In the genomic region with DNA sequence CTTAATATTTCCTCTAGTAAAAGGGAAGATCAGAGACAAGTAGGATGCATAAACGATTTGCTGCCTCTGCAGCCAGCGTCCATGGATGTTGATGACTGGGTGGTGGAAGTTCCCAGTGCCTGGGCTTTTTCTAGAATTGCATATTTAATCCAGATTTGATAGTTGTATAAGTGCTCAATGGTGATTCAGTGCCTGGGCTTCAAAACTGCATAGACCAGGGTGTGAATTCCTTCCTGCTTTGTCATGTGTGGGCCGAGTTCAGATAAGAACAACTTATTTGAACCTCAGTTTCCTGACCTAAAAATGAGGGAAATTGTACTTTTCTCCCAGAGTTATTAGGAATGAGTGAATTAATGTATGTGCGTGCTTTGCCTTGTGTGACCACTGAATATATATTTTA, we compare ENCODE assay signal across 11 cellular contexts.
DNase-seq lines count a peak whose midpoint lies in the region; ATAC-seq and TF ChIP-seq lines count a peak whose summit lies in the region.
"Had no signal": no experiment of that assay in that cellular context is flagged by ENCODE, and none has a peak within 500 bp of the region (broad histone marks: within the 10 kb centered on the region; RNA-seq: fewer than 3 reads in every experiment).

No MANE protein-coding gene starts in this region.

- H3K4me2 ChIP-seq in skeletal muscle satellite cell (ENCODE audit: low read length) = peak overlapping the region; percentile 30

- no peaks in the 10 kb centered on the region for H3K27me3 Mint-ChIP-seq in activated CD8-positive, alpha-beta T cell treated with anti-CD3 and anti-CD28 coated beads, Interleukin-2, amount 10 ng/mL, durations not matched to agents 7 days and 5 days (ENCODE audit: low read depth)
- H3K27me3 Mint-ChIP-seq in activated T-helper 2 cell treated with anti-CD3 and anti-CD28 coated beads, Interferon-gamma antibody, Interleukin-2, Interleukin-4, amounts not matched to agents 10 μg/mL and 5 μg/mL and 100 μg/mL, durations not matched to agents 14 hours and 24 hours and 36 hours (ENCODE audit: low read depth) = no peaks in the 10 kb centered on the region
- H3K27me3 Mint-ChIP-seq: activated naive CD8-positive, alpha-beta T cell treated with anti-CD3 and anti-CD28 coated beads, Interleukin-2, amount 10 ng/mL, durations not matched to agents 7 days and 5 days; progenitor cell of endocrine pancreas had no signal

- peaks cover 34% of the 10 kb centered on the region for H3K4me1 ChIP-seq in foreskin keratinocyte
- peaks cover 42% of the 10 kb centered on the region for H3K4me1 ChIP-seq in skeletal muscle satellite cell (ENCODE audit: control insufficient read depth, insufficient read depth, low read length)

- H3K9me3 Mint-ChIP-seq in activated CD8-positive, alpha-beta T cell treated with anti-CD3 and anti-CD28 coated beads, Interleukin-2, amount 10 ng/mL, durations not matched to agents 7 days and 5 days (ENCODE audit: insufficient read depth) = no peaks in the 10 kb centered on the region
- no peaks in the 10 kb centered on the region for H3K9me3 Mint-ChIP-seq in activated T-helper 2 cell treated with anti-CD3 and anti-CD28 coated beads, Interferon-gamma antibody, Interleukin-2, Interleukin-4, amounts not matched to agents 10 μg/mL and 5 μg/mL and 100 μg/mL, durations not matched to agents 14 hours and 24 hours and 36 hours
- H3K9me3 Mint-ChIP-seq: activated naive CD8-positive, alpha-beta T cell treated with anti-CD3 and anti-CD28 coated beads, Interleukin-2, amount 10 ng/mL, durations not matched to agents 7 days and 5 days; WTC11 had no signal

- no peak overlapping the region for H3K27ac Mint-ChIP-seq in activated CD8-positive, alpha-beta T cell treated with anti-CD3 and anti-CD28 coated beads, Interleukin-2, amount 10 ng/mL, durations not matched to agents 7 days and 5 days
- no peak overlapping the region for H3K27ac Mint-ChIP-seq in activated T-helper 2 cell treated with anti-CD3 and anti-CD28 coated beads, Interferon-gamma antibody, Interleukin-2, Interleukin-4, amounts not matched to agents 10 μg/mL and 5 μg/mL and 100 μg/mL, durations not matched to agents 14 hours and 24 hours and 36 hours
- H3K27ac Mint-ChIP-seq: activated naive CD8-positive, alpha-beta T cell treated with anti-CD3 and anti-CD28 coated beads, Interleukin-2, amount 10 ng/mL, durations not matched to agents 7 days and 5 days; progenitor cell of endocrine pancreas; WTC11 had no signal

- no peaks in the 10 kb centered on the region for H3K9me3 ChIP-seq in skeletal muscle satellite cell (replicated peaks; ENCODE audit: low read length)

- no peak overlapping the region for H3K4me3 Mint-ChIP-seq in activated CD8-positive, alpha-beta T cell treated with anti-CD3 and anti-CD28 coated beads, Interleukin-2, amount 10 ng/mL, durations not matched to agents 7 days and 5 days
- H3K4me3 Mint-ChIP-seq in activated T-helper 2 cell treated with anti-CD3 and anti-CD28 coated beads, Interferon-gamma antibody, Interleukin-2, Interleukin-4, amounts not matched to agents 10 μg/mL and 5 μg/mL and 100 μg/mL, durations not matched to agents 14 hours and 24 hours and 36 hours (ENCODE audit: low read depth) = no peak overlapping the region
- H3K4me3 Mint-ChIP-seq: activated naive CD8-positive, alpha-beta T cell treated with anti-CD3 and anti-CD28 coated beads, Interleukin-2, amount 10 ng/mL, durations not matched to agents 7 days and 5 days; WTC11 had no signal

- peaks cover 4% of the 10 kb centered on the region for H3K4me1 Mint-ChIP-seq in activated CD8-positive, alpha-beta T cell treated with anti-CD3 and anti-CD28 coated beads, Interleukin-2, amount 10 ng/mL, durations not matched to agents 7 days and 5 days (ENCODE audit: low read depth)
- peaks cover 1% of the 10 kb centered on the region for H3K4me1 Mint-ChIP-seq in activated T-helper 2 cell treated with anti-CD3 and anti-CD28 coated beads, Interferon-gamma antibody, Interleukin-2, Interleukin-4, amounts not matched to agents 10 μg/mL and 5 μg/mL and 100 μg/mL, durations not matched to agents 14 hours and 24 hours and 36 hours (ENCODE audit: low read depth)

- H3K36me3 Mint-ChIP-seq in activated CD8-positive, alpha-beta T cell treated with anti-CD3 and anti-CD28 coated beads, Interleukin-2, amount 10 ng/mL, durations not matched to agents 7 days and 5 days (ENCODE audit: low read depth) = no peaks in the 10 kb centered on the region
- no peaks in the 10 kb centered on the region for H3K36me3 Mint-ChIP-seq in activated T-helper 2 cell treated with anti-CD3 and anti-CD28 coated beads, Interferon-gamma antibody, Interleukin-2, Interleukin-4, amounts not matched to agents 10 μg/mL and 5 μg/mL and 100 μg/mL, durations not matched to agents 14 hours and 24 hours and 36 hours (ENCODE audit: low read depth)
- H3K36me3 Mint-ChIP-seq: activated naive CD8-positive, alpha-beta T cell treated with anti-CD3 and anti-CD28 coated beads, Interleukin-2, amount 10 ng/mL, durations not matched to agents 7 days and 5 days; WTC11 had no signal

- CTCF ChIA-PET in activated CD8-positive, alpha-beta T cell treated with anti-CD3 and anti-CD28 coated beads, Interleukin-2, amount 10 ng/mL, durations not matched to agents 7 days and 5 days (lab: Charles Lee) = interaction anchor here (1.5 to 3.2 kb wide), 2 partner anchors 9 to 13 kb away, joined by 4 to 24 read pairs; no protein-coding TSS in a partner anchor

- H3K9ac ChIP-seq in skeletal muscle satellite cell (ENCODE audit: low read depth, low read length) = peak overlapping the region; percentile 57

- ATAC-seq in foreskin keratinocyte (peak; percentile 81), HG03354 (IDR thresholded peaks at IDR 0.05; ENCODE audit: poor library complexity, severe bottlenecking, unreplicated experiment) (no peak)
- ATAC-seq in activated CD8-positive, alpha-beta T cell treated with anti-CD3 and anti-CD28 coated beads, Interleukin-2, amount 10 ng/mL, durations not matched to agents 7 days and 5 days = no peak

- no peaks in the 10 kb centered on the region for H3K27me3 ChIP-seq in foreskin keratinocyte
- no peaks in the 10 kb centered on the region for H3K27me3 ChIP-seq in skeletal muscle satellite cell (ENCODE audit: control insufficient read depth, insufficient read depth, low read length)

- no peak for TF ChIP-seq CTCF in foreskin keratinocyte (conservative IDR thresholded peaks at IDR 0.05)

- POLR2A ChIA-PET in activated CD8-positive, alpha-beta T cell treated with anti-CD3 and anti-CD28 coated beads, Interleukin-2, amount 10 ng/mL, durations not matched to agents 7 days and 5 days (lab: Charles Lee) = no interaction called here

- peak overlapping the region; percentile 46 for H3K4me3 ChIP-seq in skeletal muscle satellite cell (ENCODE audit: low read length)

- peak; percentile 73 for DNase-seq in GM04503 (ENCODE audit: low read depth)
- DNase-seq in amniotic epithelial cell (ENCODE audit: low read depth) = peak; percentile 95
- DNase-seq in foreskin keratinocyte = peak; percentile 63 to 84
- DNase-seq in activated CD8-positive, alpha-beta T cell treated with anti-CD3 and anti-CD28 coated beads, Interleukin-2, amount 10 ng/mL, durations not matched to agents 7 days and 5 days = no peak
- no peak for DNase-seq in activated T-helper 2 cell treated with anti-CD3 and anti-CD28 coated beads, Interferon-gamma antibody, Interleukin-2, Interleukin-4, amounts not matched to agents 10 μg/mL and 5 μg/mL and 100 μg/mL, durations not matched to agents 14 hours and 24 hours and 36 hours (ENCODE audit: low spot score)
- no peak for DNase-seq in NCI-H1092 treated with DMSO at 0.1 percent for 48 hours (lab: John Stamatoyannopoulos, UW)
- DNase-seq: activated naive CD8-positive, alpha-beta T cell treated with anti-CD3 and anti-CD28 coated beads, Interleukin-2, amount 10 ng/mL, durations not matched to agents 7 days and 5 days had no signal

- H3K27ac ChIP-seq in foreskin keratinocyte = peak overlapping the region; percentile 13

- intact Hi-C loops in activated T-helper 2 cell treated with anti-CD3 and anti-CD28 coated beads, Interferon-gamma antibody, Interleukin-2, Interleukin-4, amounts not matched to agents 10 μg/mL and 5 μg/mL and 100 μg/mL, durations not matched to agents 14 hours and 24 hours and 36 hours (cut with micrococcal nuclease) = no loop called here

- H3K36me3 ChIP-seq in skeletal muscle satellite cell (ENCODE audit: insufficient read depth, low read length) = no peaks in the 10 kb centered on the region

Comparison
In these comparisons a context has a peak if more than half of its experiments do, and no peak if none do; other contexts are left out.
1. DNase-seq: peak in GM04503 (single experiment), amniotic epithelial cell (single experiment) and foreskin keratinocyte (2 of 2); none in activated CD8-positive, alpha-beta T cell treated with anti-CD3 and anti-CD28 coated beads, Interleukin-2, amount 10 ng/mL, durations not matched to agents 7 days and 5 days (single experiment), activated T-helper 2 cell treated with anti-CD3 and anti-CD28 coated beads, Interferon-gamma antibody, Interleukin-2, Interleukin-4, amounts not matched to agents 10 μg/mL and 5 μg/mL and 100 μg/mL, durations not matched to agents 14 hours and 24 hours and 36 hours (single experiment) and NCI-H1092 treated with DMSO at 0.1 percent for 48 hours (single experiment).